In genomic region chr5:142906863-142907671, GRCh38 we compare ENCODE assay signal across 1 cellular context.
TF ChIP-seq lines count a peak whose summit lies in the region.

No MANE protein-coding gene starts in this region.

TF ChIP-seq in IMR-90, 13 proteins besides CTCF, POLR2A, EP300 and RAD21:
- TF ChIP-seq MAFK (IDR thresholded peaks at IDR 0.05; ENCODE audit: low read depth, low read length) (no peak), CEBPB (IDR thresholded peaks at IDR 0.05; ENCODE audit: low read depth, low read length) (0 out of 2 replicates have a peak, but pooled peaks have one; percentile 10)
